14 cellular contexts compared by ENCODE assay signal in genomic region chr15:74430510-74430951, GRCh38. TPM values are rescaled to one million over a fixed set of nuclear protein-coding genes. Genes with fewer than 3 reads are reported as not detected.
A peak's percentile ranks its signal among the peaks of the same experiment; 100 is the strongest.
DNase-seq lines count a peak whose midpoint lies in the region; ATAC-seq and TF ChIP-seq lines count a peak whose summit lies in the region.
"Had no signal": no experiment of that assay in that cellular context is flagged by ENCODE, and none has a peak within 500 bp of the region (broad histone marks: within the 10 kb centered on the region; RNA-seq: fewer than 3 reads in every experiment).

No MANE protein-coding gene starts in this region.

- peaks cover 47% of the 10 kb centered on the region for H3K36me3 Mint-ChIP-seq in activated CD4-positive, alpha-beta memory T cell treated with anti-CD3 and anti-CD28 coated beads for 36 hours
- no peaks in the 10 kb centered on the region for H3K36me3 Mint-ChIP-seq in activated CD4-positive, alpha-beta memory T cell treated with anti-CD3 and anti-CD28 coated beads, Interleukin-2, amount 10 ng/mL, durations not matched to agents 7 days and 5 days (ENCODE audit: low read depth)

- peak overlapping the region; percentile 86 for H3K4me3 Mint-ChIP-seq in activated CD4-positive, alpha-beta memory T cell treated with anti-CD3 and anti-CD28 coated beads for 36 hours
- H3K4me3 Mint-ChIP-seq in activated CD4-positive, alpha-beta memory T cell treated with anti-CD3 and anti-CD28 coated beads, Interleukin-2, amount 10 ng/mL, durations not matched to agents 7 days and 5 days = no peak overlapping the region

- H3K4me1 Mint-ChIP-seq in activated CD4-positive, alpha-beta memory T cell treated with anti-CD3 and anti-CD28 coated beads for 36 hours (ENCODE audit: low read depth) = peaks cover 73% of the 10 kb centered on the region
- peaks cover 30% of the 10 kb centered on the region for H3K4me1 Mint-ChIP-seq in activated CD4-positive, alpha-beta memory T cell treated with anti-CD3 and anti-CD28 coated beads, Interleukin-2, amount 10 ng/mL, durations not matched to agents 7 days and 5 days

- no peak for ATAC-seq in GM21786 (IDR thresholded peaks at IDR 0.05; ENCODE audit: unreplicated experiment)
- ATAC-seq: A549, Right ventricle myocardium inferior had no signal

- H3K27me3 ChIP-seq in dorsolateral prefrontal cortex (no peaks in the 10 kb centered on the region), spleen (replicated peaks in 1 of 7) (peaks cover 0 to 17% (median 0%) of the 10 kb centered on the region in 7 donors)
- H3K27me3 ChIP-seq: right atrium auricular region, thyroid gland had no signal

- POLR2A ChIA-PET in activated CD4-positive, alpha-beta memory T cell treated with anti-CD3 and anti-CD28 coated beads for 36 hours (lab: Charles Lee) = interaction anchor here (4.3 kb wide), 1 partner anchor 27 kb away, joined by 24 read pairs; no protein-coding TSS in a partner anchor
- POLR2A ChIA-PET in activated CD4-positive, alpha-beta memory T cell treated with anti-CD3 and anti-CD28 coated beads, Interleukin-2, amount 10 ng/mL, durations not matched to agents 7 days and 5 days (lab: Charles Lee) = interaction anchor here (1.0 to 1.5 kb wide), 3 partner anchors 10 to 46 kb away, joined by 3 to 5 read pairs (median 3); no protein-coding TSS in a partner anchor

- H3K27me3 Mint-ChIP-seq in activated CD4-positive, alpha-beta memory T cell treated with anti-CD3 and anti-CD28 coated beads for 36 hours = no peaks in the 10 kb centered on the region
- H3K27me3 Mint-ChIP-seq in activated CD4-positive, alpha-beta memory T cell treated with anti-CD3 and anti-CD28 coated beads, Interleukin-2, amount 10 ng/mL, durations not matched to agents 7 days and 5 days = peaks cover 4% of the 10 kb centered on the region

- H3K9me3 Mint-ChIP-seq in activated CD4-positive, alpha-beta memory T cell treated with anti-CD3 and anti-CD28 coated beads for 36 hours = no peaks in the 10 kb centered on the region
- H3K9me3 Mint-ChIP-seq in activated CD4-positive, alpha-beta memory T cell treated with anti-CD3 and anti-CD28 coated beads, Interleukin-2, amount 10 ng/mL, durations not matched to agents 7 days and 5 days = no peaks in the 10 kb centered on the region

- CTCF ChIA-PET in activated CD4-positive, alpha-beta memory T cell treated with anti-CD3 and anti-CD28 coated beads for 36 hours (lab: Charles Lee) = interaction anchor here (1.0 to 26.9 kb wide), 3 partner anchors 12 to 53 kb away, joined by 3 to 652 read pairs (median 4); no protein-coding TSS in a partner anchor
- CTCF ChIA-PET in activated CD4-positive, alpha-beta memory T cell treated with anti-CD3 and anti-CD28 coated beads, Interleukin-2, amount 10 ng/mL, durations not matched to agents 7 days and 5 days (lab: Charles Lee) = interaction anchor here (1.2 to 2.9 kb wide), 3 partner anchors 10 to 48 kb away, joined by 3 to 10 read pairs (median 7); no protein-coding TSS in a partner anchor

- H3K4me1 ChIP-seq in spleen = peaks cover 42 to 98% (median 93%) of the 10 kb centered on the region in 6 donors

- peak; percentile 35 for DNase-seq in activated CD4-positive, alpha-beta memory T cell treated with anti-CD3 and anti-CD28 coated beads for 36 hours
- DNase-seq in activated CD4-positive, alpha-beta memory T cell treated with anti-CD3 and anti-CD28 coated beads, Interleukin-2, amount 10 ng/mL, durations not matched to agents 7 days and 5 days = no peak
- no peak for DNase-seq in dorsolateral prefrontal cortex
- no peak for DNase-seq in spleen
- no peak for DNase-seq in HCEC 1CT
- no peak for DNase-seq in NCI-H2196 treated with DMSO at 0.1 percent for 48 hours (lab: John Stamatoyannopoulos, UW; ENCODE audit: unreplicated experiment)
- DNase-seq: DMS53, NCI-H526 treated with DMSO at 0.1 percent for 48 hours, thyroid gland had no signal

- TF ChIP-seq CTCF in dorsolateral prefrontal cortex (IDR thresholded peaks at IDR 0.05 in 54 of 56, conservative IDR thresholded peaks at IDR 0.05 in 2 of 56; ENCODE audit: low read depth in 1 of 56, partially characterized antibody in 56 of 56) = no peak
- no peak for TF ChIP-seq CTCF in spleen (IDR thresholded peaks at IDR 0.05 in 8 of 11, conservative IDR thresholded peaks at IDR 0.05 in 3 of 11)

- TF ChIP-seq POLR2A in spleen (IDR thresholded peaks at IDR 0.05) = no peak

- no peak for TF ChIP-seq RAD21 in Ishikawa (IDR thresholded peaks at IDR 0.05; ENCODE audit: low read depth)

- peak overlapping the region; percentile 86 for H3K27ac Mint-ChIP-seq in activated CD4-positive, alpha-beta memory T cell treated with anti-CD3 and anti-CD28 coated beads for 36 hours
- no peak overlapping the region for H3K27ac Mint-ChIP-seq in activated CD4-positive, alpha-beta memory T cell treated with anti-CD3 and anti-CD28 coated beads, Interleukin-2, amount 10 ng/mL, durations not matched to agents 7 days and 5 days

- H3K27ac ChIP-seq in dorsolateral prefrontal cortex = peak overlapping the region; percentile 16 to 100 (median 94)
- H3K27ac ChIP-seq in spleen = peak overlapping the region; percentile 68 to 97 (median 91)
- H3K27ac ChIP-seq: A549, right atrium auricular region, thyroid gland had no signal

- WGBS in spleen, 5 donors = 51 to 75% (median 63%) methylated on average over 6 of the region's 6 CpGs

- H3K9me3 ChIP-seq in spleen = no peaks in the 10 kb centered on the region
- H3K9me3 ChIP-seq: A549, right atrium auricular region, thyroid gland had no signal

- intact Hi-C loops in activated CD4-positive, alpha-beta memory T cell treated with anti-CD3 and anti-CD28 coated beads for 36 hours (cut with micrococcal nuclease) = no loop called here
- intact Hi-C loops in dorsolateral prefrontal cortex (cut with DNase I) = loop anchor here in 1 of 2 donors (10.0 kb wide), 1 partner anchor 114 kb away; the partner anchor contains the start of gene ARID3B
- intact Hi-C loops in spleen (cut with DNase I; ENCODE audit: low total_unique reads) = no loop called here

- no peak for TF ChIP-seq EP300 in Ishikawa (IDR thresholded peaks at IDR 0.05; ENCODE audit: borderline replicate concordance)

- peaks cover 0 to 33% (median 0%) of the 10 kb centered on the region in 6 donors for H3K36me3 ChIP-seq in spleen
- H3K36me3 ChIP-seq: right atrium auricular region, thyroid gland had no signal

- H3K4me3 ChIP-seq in dorsolateral prefrontal cortex = peak overlapping the region in 54 of 59 donors; percentile 2 to 98 (median 87)
- peak overlapping the region; percentile 12 to 98 (median 88) for H3K4me3 ChIP-seq in spleen
- H3K4me3 ChIP-seq: A549, right atrium auricular region, thyroid gland had no signal

TF ChIP-seq in Ishikawa, 13 proteins besides CTCF, POLR2A, EP300 and RAD21:
- TF ChIP-seq FOXM1 (IDR thresholded peaks at IDR 0.05; ENCODE audit: borderline replicate concordance, low read depth) (no peak), CREB1 (IDR thresholded peaks at IDR 0.05; ENCODE audit: low read depth) (no peak), ZBTB7A (IDR thresholded peaks at IDR 0.05; ENCODE audit: low read depth) (no peak), USF1 (IDR thresholded peaks at IDR 0.05) (no peak), NFIC (IDR thresholded peaks at IDR 0.05) (peak; percentile 11; the same call in 1 of the 2 replicates)

RNA-seq across cellular contexts. Expression of gene SEMA7A, which starts 3.2 kb away (rescaled TPM):
- 10 to 100 TPM; 65.9 to 68.4 TPM for total RNA-seq in activated CD4-positive, alpha-beta memory T cell treated with anti-CD3 and anti-CD28 coated beads for 36 hours
- total RNA-seq in activated CD4-positive, alpha-beta memory T cell treated with anti-CD3 and anti-CD28 coated beads, Interleukin-2, amount 10 ng/mL, durations not matched to agents 7 days and 5 days = 1 to 10 TPM; 3.8 to 4.3 TPM
- 100 to 1,000 TPM in 2 of 120 experiments, 10 to 100 TPM in 118; 34.1 to 116 (median 63.6) TPM for total RNA-seq in dorsolateral prefrontal cortex
- 100 to 1,000 TPM in 5 of 7 donors, 10 to 100 TPM in 2; 74.9 to 150 (median 132) TPM for total RNA-seq in spleen
- 100 to 1,000 TPM in 1 of 3 donors, 10 to 100 TPM in 2; 41.6 to 154 (median 78.4) TPM for polyA plus RNA-seq in spleen

RNA-seq across cellular contexts. Expression of gene UBL7, which starts 30.4 kb away (rescaled TPM):
- total RNA-seq in activated CD4-positive, alpha-beta memory T cell treated with anti-CD3 and anti-CD28 coated beads for 36 hours = 10 to 100 TPM; 52.3 to 58.2 TPM
- total RNA-seq in activated CD4-positive, alpha-beta memory T cell treated with anti-CD3 and anti-CD28 coated beads, Interleukin-2, amount 10 ng/mL, durations not matched to agents 7 days and 5 days = 10 to 100 TPM; 54.7 to 61.3 TPM
- total RNA-seq in dorsolateral prefrontal cortex = 100 to 1,000 TPM in 1 of 120 experiments, 10 to 100 TPM in 119; 46.8 to 107 (median 78.1) TPM
- 10 to 100 TPM; 37.4 to 83.9 (median 47.8) TPM for total RNA-seq in spleen
- 10 to 100 TPM; 36.9 to 58.2 (median 42.3) TPM for polyA plus RNA-seq in spleen

Comparison
In these comparisons a context has a peak if more than half of its experiments do, and no peak if none do; other contexts are left out.
1. RNA of gene SEMA7A, which starts 3.2 kb away (total RNA-seq): 74.9 to 150 TPM in spleen, 65.9 to 68.4 TPM in activated CD4-positive, alpha-beta memory T cell treated with anti-CD3 and anti-CD28 coated beads for 36 hours and 34.1 to 116 TPM in dorsolateral prefrontal cortex; 3.8 to 4.3 TPM in activated CD4-positive, alpha-beta memory T cell treated with anti-CD3 and anti-CD28 coated beads, Interleukin-2, amount 10 ng/mL, durations not matched to agents 7 days and 5 days; every median in the first group is over 4 times any median in the second.